8 cellular contexts compared by ENCODE assay signal in genomic region chrX:129932792-129933321, GRCh38. TPM values are rescaled to one million over a fixed set of nuclear protein-coding genes. Genes with fewer than 3 reads are reported as not detected.
DNase-seq lines count a peak whose midpoint lies in the region; ATAC-seq, FAIRE-seq and TF ChIP-seq lines count a peak whose summit lies in the region.

No MANE protein-coding gene starts in this region.

- H3K4me1 ChIP-seq in iPS DF 6.9 (ENCODE audit: control insufficient read depth, insufficient read depth, low read length): 0 out of 2 replicates have a peak, but pooled peaks cover 1% of the 10 kb centered on the region
- H3K4me1 ChIP-seq in small intestine (ENCODE audit: control insufficient read depth in 2 of 2, insufficient read depth in 1 of 2, low read depth in 1 of 2, low read length in 1 of 2): no peaks in the 10 kb centered on the region

- H3K27me3 Mint-ChIP-seq in activated CD8-positive, alpha-beta T cell treated with anti-CD3 and anti-CD28 coated beads for 36 hours: peaks cover 3% of the 10 kb centered on the region

- ATAC-seq in HG02884 (IDR thresholded peaks at IDR 0.05; ENCODE audit: unreplicated experiment) (peak; percentile 14), GM18517 (IDR thresholded peaks at IDR 0.05; ENCODE audit: unreplicated experiment) (no peak)
- ATAC-seq in activated CD8-positive, alpha-beta T cell treated with anti-CD3 and anti-CD28 coated beads for 36 hours: no peak

- H3K4me1 Mint-ChIP-seq in activated CD8-positive, alpha-beta T cell treated with anti-CD3 and anti-CD28 coated beads for 36 hours (ENCODE audit: low read depth): peaks cover 5% of the 10 kb centered on the region

- WGBS in iPS DF 6.9 (ENCODE audit: insufficient coverage, insufficient read length): no CpG with 5 or more reads among the region's 50 CpGs
- WGBS in small intestine, 3 donors: 6 to 48% (median 11%) methylated on average over 18 to 50 of the region's 50 CpGs

- H3K9me3 ChIP-seq in iPS DF 6.9 (ENCODE audit: control insufficient read depth, insufficient read depth, low read length): no peaks in the 10 kb centered on the region
- H3K9me3 ChIP-seq in small intestine (ENCODE audit: control insufficient read depth, low read depth): no peaks in the 10 kb centered on the region

- H3K27me3 ChIP-seq in iPS DF 6.9 (ENCODE audit: control insufficient read depth, insufficient read depth, low read length) (peaks cover 37% of the 10 kb centered on the region), small intestine (ENCODE audit: control insufficient read depth in 2 of 2, insufficient read depth in 2 of 2, low read length in 2 of 2) (no peaks in the 10 kb centered on the region)

- peak overlapping the region; percentile 47 for H3K4me3 Mint-ChIP-seq in activated CD8-positive, alpha-beta T cell treated with anti-CD3 and anti-CD28 coated beads for 36 hours

- no peak overlapping the region for H3K27ac ChIP-seq in iPS DF 6.9 (ENCODE audit: low read length)
- peak overlapping the region; percentile 65 to 80 for H3K27ac ChIP-seq in small intestine (ENCODE audit: low read depth in 1 of 2, low read length in 1 of 2)

- H3K36me3 Mint-ChIP-seq in activated CD8-positive, alpha-beta T cell treated with anti-CD3 and anti-CD28 coated beads for 36 hours (ENCODE audit: low read depth): no peaks in the 10 kb centered on the region

- CTCF ChIA-PET in activated CD8-positive, alpha-beta T cell treated with anti-CD3 and anti-CD28 coated beads for 36 hours (lab: Charles Lee): no interaction called here

- no peaks in the 10 kb centered on the region for H3K36me3 ChIP-seq in iPS DF 6.9 (ENCODE audit: control insufficient read depth, insufficient read depth, low read length)
- no peaks in the 10 kb centered on the region for H3K36me3 ChIP-seq in small intestine (ENCODE audit: control insufficient read depth in 2 of 2, insufficient read depth in 2 of 2, low read length in 2 of 2)

- H3K4me3 ChIP-seq in iPS DF 6.9 (ENCODE audit: low read length) (peak overlapping the region; percentile 70; the same call in 1 of the 2 replicates), small intestine (ENCODE audit: low read depth in 1 of 2, low read length in 2 of 2) (peak overlapping the region in 1 of 2 donors; percentile 66)

- TF ChIP-seq CTCF in activated CD8-positive, alpha-beta T cell treated with anti-CD3 and anti-CD28 coated beads for 36 hours (IDR thresholded peaks at IDR 0.05): no peak

- DNase-seq in NCI-H146 (lab: John Stamatoyannopoulos, UW): peak; percentile 36
- no peak for DNase-seq in NCI-H146 treated with DMSO at 0.1 percent for 48 hours (lab: John Stamatoyannopoulos, UW; ENCODE audit: unreplicated experiment)
- no peak for DNase-seq in activated CD8-positive, alpha-beta T cell treated with anti-CD3 and anti-CD28 coated beads for 36 hours
- no peak for DNase-seq in iPS DF 6.9 (ENCODE audit: low read depth, low spot score)
- peak; percentile 29 for DNase-seq in small intestine
- DNase-seq in SKM-1 treated with dmso at 0.1 percent for 144 hours (lab: John Stamatoyannopoulos, UW; ENCODE audit: unreplicated experiment): no peak

- H3K27ac Mint-ChIP-seq in activated CD8-positive, alpha-beta T cell treated with anti-CD3 and anti-CD28 coated beads for 36 hours: no peak overlapping the region

- POLR2A ChIA-PET in activated CD8-positive, alpha-beta T cell treated with anti-CD3 and anti-CD28 coated beads for 36 hours (lab: Charles Lee): interaction anchor here (1.8 kb wide), 1 partner anchor 20 kb away, joined by 7 read pairs; no protein-coding TSS in a partner anchor

- H3K9me3 Mint-ChIP-seq in activated CD8-positive, alpha-beta T cell treated with anti-CD3 and anti-CD28 coated beads for 36 hours: no peaks in the 10 kb centered on the region

- intact Hi-C loops in activated CD8-positive, alpha-beta T cell treated with anti-CD3 and anti-CD28 coated beads for 36 hours (cut with micrococcal nuclease): loop anchor here (10.0 kb wide), 1 partner anchor 52 kb away; the partner anchor contains the start of gene BCORL1

- FAIRE-seq in small intestine (lab: Jason Lieb, UNC): no peak

RNA-seq across cellular contexts. Expression of gene UTP14A, which starts 26.9 kb away (rescaled TPM):
- 10 to 100 TPM; 33.1 to 34.0 TPM for total RNA-seq in activated CD8-positive, alpha-beta T cell treated with anti-CD3 and anti-CD28 coated beads for 36 hours
- polyA plus RNA-seq in small intestine: 10 to 100 TPM in 1 of 3 donors, 1 to 10 TPM in 2; 4.7 to 15.0 (median 7.0) TPM

RNA-seq across cellular contexts. Expression of gene BCORL1, which starts 49.6 kb away (rescaled TPM):
- 1 to 10 TPM; 7.1 to 9.9 TPM for total RNA-seq in activated CD8-positive, alpha-beta T cell treated with anti-CD3 and anti-CD28 coated beads for 36 hours
- 1 to 10 TPM; 1.8 to 4.5 (median 1.9) TPM for polyA plus RNA-seq in small intestine

Comparison
In these comparisons a context has a peak if more than half of its experiments do, and no peak if none do; other contexts are left out.
1. DNase-seq: peak in NCI-H146 (single experiment) and small intestine (single experiment); none in NCI-H146 treated with DMSO at 0.1 percent for 48 hours (single experiment), activated CD8-positive, alpha-beta T cell treated with anti-CD3 and anti-CD28 coated beads for 36 hours (single experiment), iPS DF 6.9 (single experiment) and SKM-1 treated with dmso at 0.1 percent for 144 hours (single experiment).